ENCODE assay signal across 16 cellular contexts in the genomic region with DNA sequence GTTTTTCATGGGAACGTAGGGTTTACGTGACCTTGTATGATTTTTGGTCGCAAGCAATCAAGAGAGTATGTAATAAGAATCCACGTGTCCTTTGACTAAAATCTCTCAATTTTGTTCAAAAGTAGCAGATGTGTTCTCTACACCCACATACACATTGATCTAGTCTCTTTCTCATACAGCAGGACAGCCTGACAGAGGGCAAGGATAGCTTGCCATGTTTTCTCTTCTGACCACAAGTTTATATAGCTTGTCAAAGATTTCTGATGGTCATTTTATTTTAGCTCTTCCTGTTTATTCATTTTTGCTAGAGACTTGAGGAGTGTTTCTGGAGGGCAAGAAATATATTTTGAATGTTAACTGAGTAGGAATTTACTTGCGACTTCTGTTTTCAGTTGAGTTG.
DNase-seq lines count a peak whose midpoint lies in the region; ATAC-seq, FAIRE-seq and TF ChIP-seq lines count a peak whose summit lies in the region.
"Had no signal": no experiment of that assay in that cellular context is flagged by ENCODE, and none has a peak within 500 bp of the region (broad histone marks: within the 10 kb centered on the region; RNA-seq: fewer than 3 reads in every experiment).

No MANE protein-coding gene starts in this region.

- no peak for FAIRE-seq in H1 (lab: Jason Lieb, UNC)
- FAIRE-seq: GM12878, GM18507 had no signal

- no peak overlapping the region for H3K23ac ChIP-seq in H1 (ENCODE audit: insufficient read length)

- peak; percentile 47 for DNase-seq in AG04450 (ENCODE audit: low read depth, low spot score)
- DNase-seq in M059J (ENCODE audit: low read depth), result peak; percentile 33
- no peak for DNase-seq in H1 (ENCODE audit: low read depth in 1 of 2, low spot score in 2 of 2)
- peak; percentile 53 for DNase-seq in iris pigment epithelial cell (ENCODE audit: low read depth)
- no peak for DNase-seq in RKO (ENCODE audit: low spot score)
- no peak for DNase-seq in NCI-H2029 treated with DMSO at 0.1 percent for 48 hours (lab: John Stamatoyannopoulos, UW)
- DNase-seq in activated CD4-positive, alpha-beta T cell treated with anti-CD3 and anti-CD28 coated beads, Interleukin-2, amount 50 U/mL, for 4 hours, result no peak
- DNase-seq: C1 segment of cervical spinal cord; Calu3; CD4-positive, alpha-beta T cell; DMS 273 treated with DMSO at 0.1 percent for 48 hours; H7 had no signal

- H2BK120ac ChIP-seq in H1 (replicated peaks; ENCODE audit: low read depth, low read length), result no peak overlapping the region

- CTCF ChIA-PET in AG04450 (lab: Charles Lee) (no interaction called here), H1 (lab: Charles Lee; ENCODE audit: partially characterized antibody) (interaction anchor here (0.8 kb wide), 1 partner anchor 9 kb away, joined by 3 read pairs; no protein-coding TSS in a partner anchor)

- H2BK5ac ChIP-seq in H1 (ENCODE audit: low read depth, low read length), result no peak overlapping the region

- H2AK5ac ChIP-seq in H1 (ENCODE audit: low read depth, low read length), result no peak overlapping the region

- no peaks in the 10 kb centered on the region for H4K20me1 ChIP-seq in H1 (replicated peaks in 1 of 2; ENCODE audit: control insufficient read depth in 1 of 2, insufficient read depth in 2 of 2, low read length in 2 of 2)

- H3K4me3 ChIP-seq in AG04450 (ENCODE audit: low read depth, low read length) (no peak overlapping the region), H1 (ENCODE audit: extremely low read depth in 1 of 4, insufficient read depth in 2 of 4, low read depth in 3 of 4, low read length in 4 of 4) (no peak overlapping the region)
- H3K4me3 ChIP-seq: GM12878 had no signal

- no peak for ATAC-seq in HG02623 (IDR thresholded peaks at IDR 0.05; ENCODE audit: unreplicated experiment)
- ATAC-seq: GM12878 had no signal

- H3K18ac ChIP-seq in H1 (ENCODE audit: extremely low read depth, low read length), result no peak overlapping the region

- 97% methylated on average over 5 of the region's 5 CpGs; no CpG with 5 or more reads in 1 of the 2 experiments for WGBS in H1 (ENCODE audit: extremely low coverage in 1 of 2, insufficient coverage in 1 of 2, insufficient read length in 1 of 2, insufficient replicate concordance in 2 of 2, low coverage in 1 of 2, low lambda C conversion rate in 2 of 2, missing lambda C conversion rate in 1 of 2), 2 experiments

- 0 out of 2 replicates have a peak overlapping the region, but pooled peaks have one; percentile 58 for H2AFZ ChIP-seq in H1 (ENCODE audit: low read length)

- no peaks in the 10 kb centered on the region for H3K27me3 ChIP-seq in AG04450 (ENCODE audit: control insufficient read depth, insufficient read depth, low read length)
- H3K27me3 ChIP-seq in H1 (replicated peaks in 1 of 4; ENCODE audit: control insufficient read depth in 3 of 4, extremely low read depth in 1 of 4, insufficient read depth in 3 of 4, low read length in 3 of 4), result no peaks in the 10 kb centered on the region

- no peak overlapping the region for H3K14ac ChIP-seq in H1 (ENCODE audit: insufficient read length)

- no peaks in the 10 kb centered on the region for H3K23me2 ChIP-seq in H1 (ENCODE audit: low read depth, low read length)

- no peak for TF ChIP-seq CTCF in AG04450 (IDR thresholded peaks at IDR 0.05; ENCODE audit: low read depth, low read length)
- no peak for TF ChIP-seq CTCF in H1 (IDR thresholded peaks at IDR 0.05; ENCODE audit: control extremely low read depth in 1 of 3, insufficient read depth in 1 of 3, low read depth in 1 of 3, low read length in 3 of 3)

- H4K91ac ChIP-seq in H1 (replicated peaks; ENCODE audit: insufficient read length, low read length), result no peak overlapping the region

- H4K8ac ChIP-seq in H1 (ENCODE audit: extremely low read depth, insufficient read depth, low read length), result no peak overlapping the region

- no peak overlapping the region for H3K9ac ChIP-seq in H1 (replicated peaks in 1 of 4; ENCODE audit: extremely low read depth in 1 of 4, low read depth in 3 of 4, low read length in 3 of 4)

- H2BK20ac ChIP-seq in H1 (ENCODE audit: low read length), result no peak overlapping the region

- no peak overlapping the region for H3K56ac ChIP-seq in H1 (replicated peaks; ENCODE audit: insufficient read length, low read depth, low read length)

- H3K27ac ChIP-seq in AG04450 (ENCODE audit: low read depth, low read length), result no peak overlapping the region
- H3K27ac ChIP-seq in H1 (ENCODE audit: low read depth, low read length), result no peak overlapping the region
- H3K27ac ChIP-seq: 22Rv1 had no signal

- H2BK15ac ChIP-seq in H1 (ENCODE audit: low read length), result no peak overlapping the region

- no peak overlapping the region for H2BK12ac ChIP-seq in H1 (ENCODE audit: low read depth, low read length)

- TF ChIP-seq RAD21 in H1 (IDR thresholded peaks at IDR 0.05 in 1 of 2, conservative IDR thresholded peaks at IDR 0.05 in 1 of 2; ENCODE audit: low read depth in 2 of 2, low read length in 2 of 2), result no peak

- TF ChIP-seq EP300 in H1 (IDR thresholded peaks at IDR 0.05; ENCODE audit: borderline replicate concordance in 1 of 2, low read depth in 2 of 2, low read length in 2 of 2), result no peak

- H4K5ac ChIP-seq in H1 (ENCODE audit: insufficient read length, low read depth, low read length), result no peak overlapping the region

- H3K4ac ChIP-seq in H1 (replicated peaks; ENCODE audit: insufficient read length, low read depth, low read length), result no peak overlapping the region

- H3K79me1 ChIP-seq in H1 (ENCODE audit: low read depth, low read length), result no peaks in the 10 kb centered on the region

- no peaks in the 10 kb centered on the region; a peak in 1 of 7 replicates for H3K4me1 ChIP-seq in H1 (replicated peaks in 1 of 4; ENCODE audit: control insufficient read depth in 3 of 4, insufficient read depth in 4 of 4, low read length in 3 of 4)

- POLR2A ChIA-PET in AG04450 (lab: Yijun Ruan, JAX) (interaction anchor here (0.9 to 1.0 kb wide), 2 partner anchors 46 to 62 kb away, joined by 3 read pairs; no protein-coding TSS in a partner anchor), H1 (lab: Charles Lee; ENCODE audit: partially characterized antibody) (no interaction called here)

- H3K9me3 ChIP-seq in AG04450 (ENCODE audit: control insufficient read depth, insufficient read depth, low read length) (no peaks in the 10 kb centered on the region), H1 (ENCODE audit: insufficient read depth in 2 of 2, low read depth in 1 of 2, low read length in 1 of 2) (no peaks in the 10 kb centered on the region)

- no peak overlapping the region for H3K4me2 ChIP-seq in H1 (ENCODE audit: insufficient read depth in 1 of 2, low read depth in 2 of 2, low read length in 2 of 2)

- TF ChIP-seq POLR2A in H1 (IDR thresholded peaks at IDR 0.05; ENCODE audit: control extremely low read depth in 1 of 2, low read depth in 2 of 2, low read length in 2 of 2), result no peak

- no peaks in the 10 kb centered on the region for H3K79me2 ChIP-seq in H1 (ENCODE audit: control insufficient read depth in 1 of 2, insufficient read depth in 2 of 2, low read length in 2 of 2)

- no peaks in the 10 kb centered on the region for H3K36me3 ChIP-seq in H1 (ENCODE audit: control insufficient read depth in 2 of 4, insufficient read depth in 4 of 4, low read length in 3 of 4)

TF ChIP-seq in H1, 55 proteins besides CTCF, POLR2A, EP300 and RAD21:
- TF ChIP-seq TBP (IDR thresholded peaks at IDR 0.05; ENCODE audit: low read depth, low read length), result no peak
- TF ChIP-seq PHF8 (conservative IDR thresholded peaks at IDR 0.05; ENCODE audit: low read depth, low read length), result no peak
- TF ChIP-seq BCL11A (IDR thresholded peaks at IDR 0.05; ENCODE audit: low read depth in 2 of 2, low read length in 2 of 2), result no peak
- TF ChIP-seq TEAD4 (IDR thresholded peaks at IDR 0.05; ENCODE audit: low read depth, low read length), result no peak
- TF ChIP-seq CBX8 (IDR thresholded peaks at IDR 0.05; ENCODE audit: borderline replicate concordance, low read depth, low read length), result no peak
- no peak for TF ChIP-seq SP2 (IDR thresholded peaks at IDR 0.05; ENCODE audit: low read length)
- no peak for TF ChIP-seq BRCA1 (IDR thresholded peaks at IDR 0.05; ENCODE audit: low read depth, low read length)
- TF ChIP-seq RFX5 (IDR thresholded peaks at IDR 0.05; ENCODE audit: borderline replicate concordance, low read depth, low read length), result no peak
- TF ChIP-seq SUZ12 (IDR thresholded peaks at IDR 0.05; ENCODE audit: low read length), result no peak
- TF ChIP-seq JUN (IDR thresholded peaks at IDR 0.05; ENCODE audit: low read depth, low read length), result no peak
- TF ChIP-seq SIX5 (IDR thresholded peaks at IDR 0.05; ENCODE audit: low read depth, low read length), result no peak
- no peak for TF ChIP-seq KDM4A (IDR thresholded peaks at IDR 0.05; ENCODE audit: low read depth, low read length, severe bottlenecking)
- no peak for TF ChIP-seq POLR2AphosphoS5 (IDR thresholded peaks at IDR 0.05; ENCODE audit: low read depth, low read length)
- TF ChIP-seq MAFK (IDR thresholded peaks at IDR 0.05; ENCODE audit: low read depth, low read length), result no peak
- no peak for TF ChIP-seq ASH2L (IDR thresholded peaks at IDR 0.05; ENCODE audit: low read length)
- no peak for TF ChIP-seq FOSL1 (IDR thresholded peaks at IDR 0.05; ENCODE audit: insufficient read depth, low read depth, low read length)

Comparison
In these comparisons a context has a peak if more than half of its experiments do, and no peak if none do; other contexts are left out.
1. DNase-seq: peak in AG04450 (single experiment), M059J (single experiment) and iris pigment epithelial cell (single experiment); none in H1 (0 of 2), RKO (single experiment), NCI-H2029 treated with DMSO at 0.1 percent for 48 hours (single experiment) and activated CD4-positive, alpha-beta T cell treated with anti-CD3 and anti-CD28 coated beads, Interleukin-2, amount 50 U/mL, for 4 hours (0 of 2).